Comparison of ENCODE assay signal across 1 cellular context in genomic region chr14:105849933-105850626, GRCh38.
TF ChIP-seq lines count a peak whose summit lies in the region.

No MANE protein-coding gene starts in this region.

TF ChIP-seq in GM12878, 131 proteins besides CTCF, POLR2A, EP300 and RAD21 (continued from another document):
- TF ChIP-seq, protein P1, sequence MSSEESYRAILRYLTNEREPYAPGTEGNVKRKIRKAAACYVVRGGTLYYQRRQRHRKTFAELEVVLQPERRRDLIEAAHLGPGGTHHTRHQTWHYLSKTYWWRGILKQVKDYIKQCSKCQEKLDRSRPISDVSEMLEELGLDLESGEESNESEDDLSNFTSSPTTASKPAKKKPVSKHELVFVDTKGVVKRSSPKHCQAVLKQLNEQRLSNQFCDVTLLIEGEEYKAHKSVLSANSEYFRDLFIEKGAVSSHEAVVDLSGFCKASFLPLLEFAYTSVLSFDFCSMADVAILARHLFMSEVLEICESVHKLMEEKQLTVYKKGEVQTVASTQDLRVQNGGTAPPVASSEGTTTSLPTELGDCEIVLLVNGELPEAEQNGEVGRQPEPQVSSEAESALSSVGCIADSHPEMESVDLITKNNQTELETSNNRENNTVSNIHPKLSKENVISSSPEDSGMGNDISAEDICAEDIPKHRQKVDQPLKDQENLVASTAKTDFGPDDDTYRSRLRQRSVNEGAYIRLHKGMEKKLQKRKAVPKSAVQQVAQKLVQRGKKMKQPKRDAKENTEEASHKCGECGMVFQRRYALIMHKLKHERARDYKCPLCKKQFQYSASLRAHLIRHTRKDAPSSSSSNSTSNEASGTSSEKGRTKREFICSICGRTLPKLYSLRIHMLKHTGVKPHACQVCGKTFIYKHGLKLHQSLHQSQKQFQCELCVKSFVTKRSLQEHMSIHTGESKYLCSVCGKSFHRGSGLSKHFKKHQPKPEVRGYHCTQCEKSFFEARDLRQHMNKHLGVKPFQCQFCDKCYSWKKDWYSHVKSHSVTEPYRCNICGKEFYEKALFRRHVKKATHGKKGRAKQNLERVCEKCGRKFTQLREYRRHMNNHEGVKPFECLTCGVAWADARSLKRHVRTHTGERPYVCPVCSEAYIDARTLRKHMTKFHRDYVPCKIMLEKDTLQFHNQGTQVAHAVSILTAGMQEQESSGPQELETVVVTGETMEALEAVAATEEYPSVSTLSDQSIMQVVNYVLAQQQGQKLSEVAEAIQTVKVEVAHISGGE (CRISPR knock-in tag; IDR thresholded peaks at IDR 0.05) = peak; percentile 21; the same call in 1 of the 2 replicates
- no peak for TF ChIP-seq TAF1 (IDR thresholded peaks at IDR 0.05; ENCODE audit: borderline replicate concordance, low read depth, low read length)
- TF ChIP-seq, protein P2, sequence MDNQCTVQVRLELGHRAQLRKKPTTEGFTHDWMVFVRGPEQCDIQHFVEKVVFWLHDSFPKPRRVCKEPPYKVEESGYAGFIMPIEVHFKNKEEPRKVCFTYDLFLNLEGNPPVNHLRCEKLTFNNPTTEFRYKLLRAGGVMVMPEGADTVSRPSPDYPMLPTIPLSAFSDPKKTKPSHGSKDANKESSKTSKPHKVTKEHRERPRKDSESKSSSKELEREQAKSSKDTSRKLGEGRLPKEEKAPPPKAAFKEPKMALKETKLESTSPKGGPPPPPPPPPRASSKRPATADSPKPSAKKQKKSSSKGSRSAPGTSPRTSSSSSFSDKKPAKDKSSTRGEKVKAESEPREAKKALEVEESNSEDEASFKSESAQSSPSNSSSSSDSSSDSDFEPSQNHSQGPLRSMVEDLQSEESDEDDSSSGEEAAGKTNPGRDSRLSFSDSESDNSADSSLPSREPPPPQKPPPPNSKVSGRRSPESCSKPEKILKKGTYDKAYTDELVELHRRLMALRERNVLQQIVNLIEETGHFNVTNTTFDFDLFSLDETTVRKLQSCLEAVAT (IDR thresholded peaks at IDR 0.05) = no peak
- TF ChIP-seq BMI1 (IDR thresholded peaks at IDR 0.05; ENCODE audit: borderline replicate concordance) = peak; percentile 34; the same call in 1 of the 2 replicates
- no peak for TF ChIP-seq RELA (IDR thresholded peaks at IDR 0.05; ENCODE audit: borderline replicate concordance, partially characterized antibody)
